Comparison of ENCODE assay signal across 8 cellular contexts in the genomic region with DNA sequence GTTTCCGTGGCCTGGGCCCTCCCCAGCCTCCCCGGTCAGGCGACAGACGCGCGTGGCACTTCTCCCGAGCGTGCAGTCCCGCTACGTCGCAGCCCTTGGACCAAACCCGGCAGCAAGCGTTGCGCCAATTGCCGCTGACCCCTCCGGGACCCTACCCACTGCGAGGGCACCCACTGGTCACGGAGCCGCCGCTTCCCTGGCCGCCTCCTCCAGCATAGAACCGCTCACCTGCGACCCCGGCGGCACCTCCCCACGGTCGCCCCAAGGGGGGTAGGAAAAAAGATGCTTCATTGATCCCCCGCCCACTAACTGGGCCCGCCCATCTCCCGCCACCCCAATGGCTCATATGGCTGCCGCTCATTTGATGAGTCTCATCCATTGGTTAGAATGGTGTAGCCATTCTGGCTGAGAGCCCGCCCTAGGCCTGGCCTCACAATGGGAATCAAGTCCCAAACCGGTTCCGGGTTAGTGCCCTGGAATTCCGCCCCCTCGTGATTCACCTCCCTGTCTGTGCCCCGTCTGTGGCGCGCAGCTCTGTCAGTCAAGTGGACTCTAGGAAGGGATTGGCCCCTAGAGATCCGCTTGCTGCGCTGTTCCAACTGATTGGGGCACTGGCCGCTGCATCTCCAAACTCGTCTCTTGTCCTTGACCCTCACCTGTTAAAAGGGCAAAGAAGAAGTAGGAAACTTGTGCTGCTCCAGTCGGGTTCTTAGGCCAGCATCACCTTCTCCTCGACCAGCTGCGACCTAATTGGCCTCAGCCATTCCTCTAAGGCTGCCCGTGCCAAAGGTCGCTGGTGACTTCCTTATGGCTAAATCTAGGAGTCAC. TPM values are rescaled to one million over a fixed set of nuclear protein-coding genes. Genes with fewer than 3 reads are reported as not detected.
DNase-seq lines count a peak whose midpoint lies in the region; ATAC-seq, FAIRE-seq and TF ChIP-seq lines count a peak whose summit lies in the region.

TSS of gene MSANTD4 (minus strand) at position 274 of the 828 bp plus-strand sequence. CDS start 11,323 bp downstream, outside the sequence.

- peak; percentile 70 for TF ChIP-seq POLR2A in GM15510 (IDR thresholded peaks at IDR 0.05; ENCODE audit: borderline replicate concordance, extremely low read depth, insufficient read length)

- peak within 1 kb of the TSS; percentile 77 to 79 for H3K27ac ChIP-seq in ascending aorta
- H3K27ac ChIP-seq in right atrium auricular region = peak within 1 kb of the TSS; percentile 83 to 86
- H3K27ac ChIP-seq in psoas muscle = peak within 1 kb of the TSS; percentile 75

- 1 to 2% (median 1%) methylated on average over 43 to 48 of the region's 48 CpGs for WGBS in psoas muscle, 3 donors

- intact Hi-C loops in T-helper 2 cell treated with Interferon-gamma antibody and Interleukin-4, amounts not matched to agents 100 ng/mL and 5 ng/mL, for 36 hours (cut with micrococcal nuclease) = loop anchor here (1.0 to 5.0 kb wide), 3 partner anchors 55 to 1543 kb away; partner anchors contain the start of genes AASDHPPT, ALKBH8, CASP4 and KBTBD3
- intact Hi-C loops in ascending aorta (cut with DNase I) (loop anchor here (1.0 to 5.0 kb wide), 2 partner anchors 55 to 1125 kb away; partner anchors contain the start of genes AASDHPPT, CASP12 and KBTBD3), psoas muscle (cut with DNase I) (loop anchor here (2.0 kb wide), 1 partner anchor 55 kb away; the partner anchor contains the start of genes AASDHPPT (in 2 of the 2) and KBTBD3 (in 2 of the 2))

- H3K4me1 ChIP-seq in ascending aorta = peaks cover 3 to 12% of the 10 kb centered on the region in 2 donors
- peaks cover 0 to 36% of the 10 kb centered on the region in 2 donors for H3K4me1 ChIP-seq in right atrium auricular region
- peaks cover 22% of the 10 kb centered on the region for H3K4me1 ChIP-seq in psoas muscle

- peak; percentile 93 for DNase-seq in NCI-H187 treated with DMSO at 0.1 percent for 48 hours (lab: John Stamatoyannopoulos, UW)
- peak; percentile 99 to 100 for DNase-seq in ascending aorta (ENCODE audit: low spot score in 2 of 2)
- peak; percentile 100 for DNase-seq in right atrium auricular region (ENCODE audit: low spot score)
- peak; percentile 100 for DNase-seq in psoas muscle
- peak; percentile 97 for DNase-seq in urothelium cell line (ENCODE audit: low spot score)

- ATAC-seq in HG02885 (IDR thresholded peaks at IDR 0.05; ENCODE audit: poor library complexity, unreplicated experiment) (peak; percentile 97), psoas muscle (peak; percentile 97 to 99 (median 98))

- FAIRE-seq in urothelium cell line (lab: Jason Lieb, UNC) = peak; percentile 90

- TF ChIP-seq CTCF in ascending aorta (IDR thresholded peaks at IDR 0.05) (peak in 1 of 3 experiments; percentile 20), right atrium auricular region (IDR thresholded peaks at IDR 0.05) (no peak), psoas muscle (IDR thresholded peaks at IDR 0.05) (no peak)

- H3K27me3 ChIP-seq in ascending aorta (no peaks in the 10 kb centered on the region), right atrium auricular region (no peaks in the 10 kb centered on the region), psoas muscle (ENCODE audit: insufficient read depth in 3 of 3, low read length in 2 of 3) (peaks cover 0 to 2% (median 0%) of the 10 kb centered on the region in 3 donors)

- H3K36me3 ChIP-seq in ascending aorta (no peaks in the 10 kb centered on the region), right atrium auricular region (no peaks in the 10 kb centered on the region), psoas muscle (ENCODE audit: insufficient read depth in 1 of 2, low read depth in 1 of 2) (no peaks in the 10 kb centered on the region)

- H3K4me3 ChIP-seq in ascending aorta (peak within 1 kb of the TSS; percentile 68 to 96), right atrium auricular region (peak within 1 kb of the TSS; percentile 74 to 75), psoas muscle (peak within 1 kb of the TSS; percentile 95)

- H3K9me3 ChIP-seq in ascending aorta = no peaks in the 10 kb centered on the region
- H3K9me3 ChIP-seq in right atrium auricular region = no peaks in the 10 kb centered on the region
- no peaks in the 10 kb centered on the region for H3K9me3 ChIP-seq in psoas muscle

RNA-seq across cellular contexts. Expression of gene MSANTD4, which starts in this region (rescaled TPM):
- 14.6 and 16.5 TPM in 2 replicates for total RNA-seq in T-helper 2 cell treated with Interferon-gamma antibody and Interleukin-4, amounts not matched to agents 100 ng/mL and 5 ng/mL, for 36 hours
- 13.6 TPM for total RNA-seq in ascending aorta
- total RNA-seq in right atrium auricular region = 10 to 100 TPM; 17.8 to 21.5 TPM
- total RNA-seq in psoas muscle = 10 to 100 TPM in 3 of 4 donors, 1 to 10 TPM in 1; 9.7 to 31.3 (median 17.1) TPM
- 10 to 100 TPM in 2 of 3 donors, 1 to 10 TPM in 1; 9.9 to 24.2 (median 13.7) TPM for polyA plus RNA-seq in psoas muscle

Comparison
In these comparisons a context has a peak if more than half of its experiments do, and no peak if none do; other contexts are left out.
1. Peak in every context shown above with its lines: DNase-seq, ATAC-seq, H3K4me3 ChIP-seq and H3K27ac ChIP-seq.